In genomic region chr12:54182981-54183380, GRCh38 we compare ENCODE assay signal across 22 cellular contexts. TPM values are rescaled to one million over a fixed set of nuclear protein-coding genes. Genes with fewer than 3 reads are reported as not detected.
DNase-seq lines count a peak whose midpoint lies in the region; ATAC-seq, FAIRE-seq and TF ChIP-seq lines count a peak whose summit lies in the region.
"Had no signal": no experiment of that assay in that cellular context is flagged by ENCODE, and none has a peak within 500 bp of the region (broad histone marks: within the 10 kb centered on the region; RNA-seq: fewer than 3 reads in every experiment).

No MANE protein-coding gene starts in this region.

- H2BK20ac ChIP-seq in H1 (ENCODE audit: low read length): no peak overlapping the region

- no peak for TF ChIP-seq CTCF in GM23338 (conservative IDR thresholded peaks at IDR 0.05; ENCODE audit: low read depth in 2 of 2)
- no peak for TF ChIP-seq CTCF in WERI-Rb-1 (IDR thresholded peaks at IDR 0.05; ENCODE audit: low read depth, low read length)
- no peak for TF ChIP-seq CTCF in H1 (IDR thresholded peaks at IDR 0.05; ENCODE audit: control extremely low read depth in 1 of 3, insufficient read depth in 1 of 3, low read depth in 1 of 3, low read length in 3 of 3)

- DNase-seq in GM23338 (ENCODE audit: low spot score) (no peak), WERI-Rb-1 (no peak), H1 (ENCODE audit: low read depth in 1 of 2, low spot score in 2 of 2) (no peak), NCI-H526 (lab: John Stamatoyannopoulos, UW) (no peak)
- no peak for DNase-seq in activated T-cell treated with anti-CD3 and anti-CD28 coated beads, Interleukin-2, amount 50 U/mL, for 4 hours
- DNase-seq: AML-193; Caco-2; Calu3; CD4-positive, alpha-beta T cell; CD8-positive, alpha-beta T cell; DMS79 treated with DMSO at 0.1 percent for 48 hours; GF-D8 had no signal

- no peak for TF ChIP-seq POLR2A in H1 (IDR thresholded peaks at IDR 0.05; ENCODE audit: control extremely low read depth in 1 of 2, low read depth in 2 of 2, low read length in 2 of 2)

- H3K27ac Mint-ChIP-seq in GM23338: no peak overlapping the region
- H3K27ac Mint-ChIP-seq: B cell; CD4-positive, alpha-beta T cell; CD8-positive, alpha-beta T cell had no signal

- H4K5ac ChIP-seq in H1 (ENCODE audit: insufficient read length, low read depth, low read length): no peak overlapping the region

- no peak overlapping the region for H2BK120ac ChIP-seq in H1 (replicated peaks; ENCODE audit: low read depth, low read length)

- H2BK5ac ChIP-seq in H1 (ENCODE audit: low read depth, low read length): 0 out of 2 replicates have a peak overlapping the region, but pooled peaks have one; percentile 13

- H2BK12ac ChIP-seq in H1 (ENCODE audit: low read depth, low read length): no peak overlapping the region

- H3K36me3 ChIP-seq in GM23338 (ENCODE audit: insufficient read depth) (no peaks in the 10 kb centered on the region), WERI-Rb-1 (peaks cover 30% of the 10 kb centered on the region), H1 (ENCODE audit: control insufficient read depth in 2 of 4, insufficient read depth in 4 of 4, low read length in 3 of 4) (peaks cover 0 to 3% (median 0%) of the 10 kb centered on the region in 4 experiments; a peak in 2 of 8 replicates)

- ATAC-seq in GM23338 (peak; percentile 61), HG02884 (IDR thresholded peaks at IDR 0.05; ENCODE audit: unreplicated experiment) (no peak)
- ATAC-seq in activated T-cell treated with anti-CD3 and anti-CD28 coated beads, Interleukin-2, amount 50 U/mL, for 4 hours: no peak
- ATAC-seq: A549; CD8-positive, alpha-beta T cell had no signal

- POLR2A ChIA-PET in H1 (lab: Charles Lee; ENCODE audit: partially characterized antibody): no interaction called here

- H3K4me1 ChIP-seq in GM23338 (ENCODE audit: insufficient read depth) (no peaks in the 10 kb centered on the region), H1 (replicated peaks in 1 of 4; ENCODE audit: control insufficient read depth in 3 of 4, insufficient read depth in 4 of 4, low read length in 3 of 4) (peaks cover 0 to 3% (median 1%) of the 10 kb centered on the region in 4 experiments; a peak in 2 of 7 replicates)

- WGBS in H1 (ENCODE audit: extremely low coverage in 1 of 2, insufficient coverage in 1 of 2, insufficient read length in 1 of 2, insufficient replicate concordance in 2 of 2, low coverage in 1 of 2, low lambda C conversion rate in 2 of 2, missing lambda C conversion rate in 1 of 2), 2 experiments: 85% methylated on average over 5 of the region's 5 CpGs; no CpG with 5 or more reads in 1 of the 2 experiments

- no peak overlapping the region for H3K56ac ChIP-seq in H1 (replicated peaks; ENCODE audit: insufficient read length, low read depth, low read length)

- no peak overlapping the region for H3K4me2 ChIP-seq in GM23338
- no peak overlapping the region for H3K4me2 ChIP-seq in H1 (ENCODE audit: insufficient read depth in 1 of 2, low read depth in 2 of 2, low read length in 2 of 2)
- H3K4me2 ChIP-seq: A549; BLaER1 treated with 17β-estradiol and CSF1 and Interleukin-3, amounts not matched to agents 10 nM and 100 nM had no signal

- H3K23ac ChIP-seq in H1 (ENCODE audit: insufficient read length): no peak overlapping the region

- H3K18ac ChIP-seq in H1 (ENCODE audit: extremely low read depth, low read length): no peak overlapping the region

- H4K20me1 ChIP-seq in GM23338 (replicated peaks; ENCODE audit: insufficient read depth) (peaks cover 3% of the 10 kb centered on the region), H1 (replicated peaks in 1 of 2; ENCODE audit: control insufficient read depth in 1 of 2, insufficient read depth in 2 of 2, low read length in 2 of 2) (peaks cover 0 to 4% of the 10 kb centered on the region in 2 experiments)

- no peak overlapping the region for H3K4me3 Mint-ChIP-seq in GM23338
- H3K4me3 Mint-ChIP-seq in activated T-cell treated with anti-CD3 and anti-CD28 coated beads, Interleukin-2, amount 50 U/mL, for 4 hours: no peak overlapping the region
- H3K4me3 Mint-ChIP-seq: B cell; CD4-positive, alpha-beta T cell; CD8-positive, alpha-beta T cell had no signal

- H3K79me2 ChIP-seq in GM23338 (replicated peaks; ENCODE audit: insufficient read depth) (no peaks in the 10 kb centered on the region), H1 (ENCODE audit: control insufficient read depth in 1 of 2, insufficient read depth in 2 of 2, low read length in 2 of 2) (no peaks in the 10 kb centered on the region)

- FAIRE-seq in H1 (lab: Jason Lieb, UNC): no peak
- FAIRE-seq: A549, D721Med, G401.6, GM12891, GM19239 had no signal

- H3K14ac ChIP-seq in H1 (ENCODE audit: insufficient read length): no peak overlapping the region

- no peak overlapping the region for H2AFZ ChIP-seq in GM23338
- H2AFZ ChIP-seq in H1 (ENCODE audit: low read length): no peak overlapping the region

- peaks cover 6% of the 10 kb centered on the region; the same call in 1 of the 3 replicates for H3K36me3 Mint-ChIP-seq in GM23338 (ENCODE audit: low read depth)
- peaks cover 16% of the 10 kb centered on the region for H3K36me3 Mint-ChIP-seq in activated T-cell treated with anti-CD3 and anti-CD28 coated beads, Interleukin-2, amount 50 U/mL, for 4 hours (ENCODE audit: insufficient read depth)

- no peaks in the 10 kb centered on the region for H3K23me2 ChIP-seq in H1 (ENCODE audit: low read depth, low read length)

- no peak for TF ChIP-seq RAD21 in H1 (IDR thresholded peaks at IDR 0.05 in 1 of 2, conservative IDR thresholded peaks at IDR 0.05 in 1 of 2; ENCODE audit: low read depth in 2 of 2, low read length in 2 of 2)

- H3K27me3 ChIP-seq in GM23338 (ENCODE audit: insufficient read depth) (peaks cover 25% of the 10 kb centered on the region; the same call in 1 of the 2 replicates), WERI-Rb-1 (ENCODE audit: insufficient read depth, low read depth, severe bottlenecking) (no peaks in the 10 kb centered on the region), H1 (replicated peaks in 1 of 4; ENCODE audit: control insufficient read depth in 3 of 4, extremely low read depth in 1 of 4, insufficient read depth in 3 of 4, low read length in 3 of 4) (peaks cover 0 to 3% (median 1%) of the 10 kb centered on the region in 4 experiments; a peak in 4 of 7 replicates)

- H3K9me3 ChIP-seq in WERI-Rb-1 (ENCODE audit: severe bottlenecking): no peaks in the 10 kb centered on the region
- H3K9me3 ChIP-seq in H1 (ENCODE audit: insufficient read depth in 2 of 2, low read depth in 1 of 2, low read length in 1 of 2): no peaks in the 10 kb centered on the region
- H3K9me3 ChIP-seq: A549; BLaER1 treated with 17β-estradiol and CSF1 and Interleukin-3, amounts not matched to agents 10 nM and 100 nM; Caco-2 had no signal

- H4K91ac ChIP-seq in H1 (replicated peaks; ENCODE audit: insufficient read length, low read length): no peak overlapping the region

- TF ChIP-seq EP300 in H1 (IDR thresholded peaks at IDR 0.05; ENCODE audit: borderline replicate concordance in 1 of 2, low read depth in 2 of 2, low read length in 2 of 2): no peak

- no peak overlapping the region for H3K27ac ChIP-seq in GM23338 (ENCODE audit: low read depth)
- peak overlapping the region; percentile 48; the same call in 1 of the 2 replicates for H3K27ac ChIP-seq in WERI-Rb-1
- H3K27ac ChIP-seq in H1 (ENCODE audit: low read depth, low read length): no peak overlapping the region
- H3K27ac ChIP-seq: 22Rv1; A549; BLaER1 treated with 17β-estradiol and CSF1 and Interleukin-3, amounts not matched to agents 10 nM and 100 nM; C4-2B had no signal

- H3K9ac ChIP-seq in H1 (replicated peaks in 1 of 4; ENCODE audit: extremely low read depth in 1 of 4, low read depth in 3 of 4, low read length in 3 of 4): no peak overlapping the region
- H3K9ac ChIP-seq: BLaER1 treated with 17β-estradiol and CSF1 and Interleukin-3, amounts not matched to agents 10 nM and 100 nM had no signal

- no peak overlapping the region for H3K4ac ChIP-seq in H1 (replicated peaks; ENCODE audit: insufficient read length, low read depth, low read length)

- H3K4me1 Mint-ChIP-seq in GM23338: peaks cover 12% of the 10 kb centered on the region
- peaks cover 12% of the 10 kb centered on the region for H3K4me1 Mint-ChIP-seq in activated T-cell treated with anti-CD3 and anti-CD28 coated beads, Interleukin-2, amount 50 U/mL, for 4 hours (ENCODE audit: low read depth)

- H3K27me3 Mint-ChIP-seq in GM23338 (ENCODE audit: insufficient read depth, low read depth, poor library complexity): peaks cover 6% of the 10 kb centered on the region
- H3K27me3 Mint-ChIP-seq in activated T-cell treated with anti-CD3 and anti-CD28 coated beads, Interleukin-2, amount 50 U/mL, for 4 hours (ENCODE audit: low read depth): no peaks in the 10 kb centered on the region
- H3K27me3 Mint-ChIP-seq: B cell; CD4-positive, alpha-beta T cell had no signal

- H3K9me3 Mint-ChIP-seq in GM23338: no peaks in the 10 kb centered on the region; the same call in 2 of the 3 replicates
- no peaks in the 10 kb centered on the region for H3K9me3 Mint-ChIP-seq in activated T-cell treated with anti-CD3 and anti-CD28 coated beads, Interleukin-2, amount 50 U/mL, for 4 hours
- H3K9me3 Mint-ChIP-seq: CD4-positive, alpha-beta T cell; CD8-positive, alpha-beta T cell had no signal

- no peaks in the 10 kb centered on the region for H3F3A ChIP-seq in GM23338 (replicated peaks; ENCODE audit: low read depth)

- CTCF ChIA-PET in H1 (lab: Charles Lee; ENCODE audit: partially characterized antibody): interaction anchor here (1.2 to 13.6 kb wide), 5 partner anchors 10 to 45 kb away, joined by 3 to 185 read pairs (median 20); no protein-coding TSS in a partner anchor

- no peak overlapping the region for H2BK15ac ChIP-seq in H1 (ENCODE audit: low read length)

- H3K79me1 ChIP-seq in H1 (ENCODE audit: low read depth, low read length): no peaks in the 10 kb centered on the region

- no peaks in the 10 kb centered on the region for H3K9me2 ChIP-seq in GM23338 (ENCODE audit: insufficient read depth)

- H2AK5ac ChIP-seq in H1 (ENCODE audit: low read depth, low read length): no peak overlapping the region

- H4K8ac ChIP-seq in H1 (ENCODE audit: extremely low read depth, insufficient read depth, low read length): no peak overlapping the region

- H3K4me3 ChIP-seq in GM23338 (no peak overlapping the region), WERI-Rb-1 (ENCODE audit: low read depth, low read length) (no peak overlapping the region), H1 (ENCODE audit: extremely low read depth in 1 of 4, insufficient read depth in 2 of 4, low read depth in 3 of 4, low read length in 4 of 4) (no peak overlapping the region)
- H3K4me3 ChIP-seq: A549; BLaER1 treated with 17β-estradiol and CSF1 and Interleukin-3, amounts not matched to agents 10 nM and 100 nM had no signal

RNA-seq across cellular contexts. Expression of gene SMUG1, which starts 5.8 kb away (rescaled TPM):
- total RNA-seq in GM23338 (2014; rRNA removed; shearing (Covaris generic)): 19.6 and 23.8 TPM in 2 replicates
- polyA plus RNA-seq in GM23338 (2016; fragmentation: Nextera tagmentation; extraction: Ambion mirVana): 21.8 and 23.1 TPM in 2 replicates
- total RNA-seq in H1 (2021; fragmentation: NEBNext Ultra II Directional; extraction: Animal tissue kit (Norgen Biotek cat#: 25700)): 15.8 and 18.6 TPM in 2 replicates
- 35.0 and 35.7 TPM in 2 replicates for polyA plus RNA-seq in H1 (2011; rRNA removed)
- 31.1 TPM for polyA plus RNA-seq in H1 (2011; cell fraction: cytosol; rRNA removed)
- 35.6 TPM for polyA plus RNA-seq in H1 (2011; cell fraction: nucleus; rRNA removed)
- polyA plus RNA-seq in H1 (2012, experiment 1 of 2): 21.2 to 26.6 TPM (median 23.8 TPM) in 4 replicates
- polyA plus RNA-seq in H1 (2012, experiment 2 of 2): 26.7 TPM
- 16.0 TPM for polyA plus RNA-seq in H1 (2013, experiment 1 of 2)
- 14.1 TPM for polyA plus RNA-seq in H1 (2013, experiment 2 of 2)
- 19.1 and 19.4 TPM in 2 replicates for polyA minus RNA-seq in H1 (2011; rRNA and poly(A)+ RNA removed)
- 10.4 TPM for polyA minus RNA-seq in H1 (2011; cell fraction: cytosol; rRNA and poly(A)+ RNA removed)
- polyA minus RNA-seq in H1 (2011; cell fraction: nucleus; rRNA and poly(A)+ RNA removed): 22.1 TPM
- 10 to 100 TPM; 14.1 to 19.8 (median 19.2) TPM for total RNA-seq in activated T-cell treated with anti-CD3 and anti-CD28 coated beads, Interleukin-2, amount 50 U/mL, for 4 hours
